In genomic region chr7:73454424-73454823, GRCh38 we compare ENCODE assay signal across 1 cellular context.
TF ChIP-seq lines count a peak whose summit lies in the region.

No MANE protein-coding gene starts in this region.

TF ChIP-seq in K562, 482 proteins besides CTCF, POLR2A, EP300 and RAD21:
- 0 out of 2 replicates have a peak, but pooled peaks have one; percentile 12 for TF ChIP-seq POLR2AphosphoS5 (IDR thresholded peaks at IDR 0.05; ENCODE audit: control insufficient read depth, insufficient read depth, low read depth, low read length)
- TF ChIP-seq ZNF134 (CRISPR knock-in tag; conservative IDR thresholded peaks at IDR 0.05): no peak
